19 cellular contexts compared by ENCODE assay signal in the genomic region with DNA sequence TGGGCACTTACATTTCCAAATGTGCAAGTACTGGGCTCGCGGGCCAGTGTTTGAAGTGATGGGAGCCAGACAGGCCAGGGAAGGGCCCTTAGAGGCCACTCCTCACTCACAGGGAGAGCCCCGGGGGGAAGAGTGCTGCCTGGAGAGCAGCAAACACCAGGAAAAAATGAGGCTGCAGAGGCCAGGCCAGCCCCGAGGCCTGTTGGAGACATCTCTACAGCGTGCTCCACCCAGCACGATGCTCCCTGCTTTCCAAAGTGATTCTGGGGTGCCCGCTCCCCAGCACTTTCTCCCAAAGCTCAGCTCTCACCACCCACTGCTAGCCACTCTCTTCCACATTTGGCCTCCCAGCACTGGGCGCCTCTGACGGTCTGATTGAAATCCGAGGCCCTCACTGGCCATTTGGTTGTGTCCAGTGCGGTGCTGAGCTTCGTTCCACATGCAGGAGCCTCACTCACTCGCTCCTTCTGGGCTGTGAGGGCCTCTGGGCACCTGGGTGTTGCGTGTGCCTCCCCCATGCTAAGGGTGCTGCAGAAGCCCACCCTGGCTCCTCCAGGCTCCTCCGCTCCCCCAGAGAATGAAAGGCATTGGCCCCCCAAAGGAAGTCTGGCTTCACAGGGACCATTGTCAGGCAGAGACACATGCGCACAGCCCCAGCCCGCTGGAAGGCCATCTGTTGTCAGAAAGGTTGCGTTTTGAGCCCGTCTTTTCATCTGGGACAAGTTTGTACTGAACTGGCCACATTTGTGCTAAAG.
DNase-seq lines count a peak whose midpoint lies in the region; ATAC-seq, FAIRE-seq and TF ChIP-seq lines count a peak whose summit lies in the region.
"Had no signal": no experiment of that assay in that cellular context is flagged by ENCODE, and none has a peak within 500 bp of the region (broad histone marks: within the 10 kb centered on the region; RNA-seq: fewer than 3 reads in every experiment).

No MANE protein-coding gene starts in this region.

- H3K9me3 ChIP-seq in stomach = no peaks in the 10 kb centered on the region
- H3K9me3 ChIP-seq in HepG2 (ENCODE audit: low read length) = no peaks in the 10 kb centered on the region

- in situ Hi-C loops in HepG2 (cut with HindIII; ENCODE audit: extremely low pct_ligation_motif_present, low pct_unique_long_range_greater_than_20kb) = no loop called here

- H3K9ac ChIP-seq in HepG2 (ENCODE audit: insufficient read depth, low read depth, low read length) = no peak overlapping the region

- TF ChIP-seq RAD21 in HepG2 (CRISPR knock-in tag; IDR thresholded peaks at IDR 0.05) = no peak

- intact Hi-C loops in stomach (cut with DNase I; ENCODE audit: low total_unique reads) (no loop called here), HepG2 (cut with micrococcal nuclease; ENCODE audit: unreplicated experiment) (no loop called here)

- FAIRE-seq in HepG2 (lab: Jason Lieb, UNC) = no peak
- FAIRE-seq: D721Med, frontal cortex, keratinocyte had no signal

- H3K4me1 ChIP-seq in stomach (peaks cover 0 to 26% (median 17%) of the 10 kb centered on the region in 4 donors), HepG2 (ENCODE audit: insufficient read depth, low read length) (no peaks in the 10 kb centered on the region)

- TF ChIP-seq CTCF in stomach (IDR thresholded peaks at IDR 0.05) (no peak), HepG2 (CRISPR knock-in tag; IDR thresholded peaks at IDR 0.05) (no peak)

- WGBS in stomach, 5 donors = 81 to 87% (median 85%) methylated on average over 17 to 19 of the region's 19 CpGs
- WGBS in HepG2 (ENCODE audit: low lambda C conversion rate) = 21% methylated on average over 16 of the region's 19 CpGs

- H3K4me3 ChIP-seq in stomach = no peak overlapping the region
- no peak overlapping the region for H3K4me3 ChIP-seq in HepG2 (replicated peaks in 1 of 3; ENCODE audit: insufficient read depth in 1 of 3, low read depth in 2 of 3, low read length in 3 of 3)
- H3K4me3 ChIP-seq: GM23338 had no signal

- CTCF ChIA-PET in HepG2 (lab: Yijun Ruan, JAX; ENCODE audit: low intra/inter-chr PET ratio, low total read pairs) = no interaction called here

- H3K79me2 ChIP-seq in HepG2 (ENCODE audit: insufficient read depth, low read length) = no peaks in the 10 kb centered on the region

- TF ChIP-seq EP300 in stomach (IDR thresholded peaks at IDR 0.05) (no peak), HepG2 (IDR thresholded peaks at IDR 0.05; ENCODE audit: low read depth in 2 of 2, low read length in 2 of 2) (no peak), HepG2 (CRISPR knock-in tag; IDR thresholded peaks at IDR 0.05; ENCODE audit: borderline replicate concordance) (no peak)

- ATAC-seq in HepG2 (no peak), HG02870 (IDR thresholded peaks at IDR 0.05; ENCODE audit: unreplicated experiment) (no peak), HG03354 (IDR thresholded peaks at IDR 0.05; ENCODE audit: poor library complexity, severe bottlenecking, unreplicated experiment) (no peak)
- ATAC-seq: activated CD8-positive, alpha-beta T cell treated with anti-CD3 and anti-CD28 coated beads, Interleukin-2, amount 10 ng/mL, durations not matched to agents 7 days and 5 days; GM23338; stimulated activated naive CD8-positive, alpha-beta T cell treated with anti-CD3 and anti-CD28 coated beads, Interleukin-15, amount 100 ng/mL, for 72 hours had no signal

- H3K36me3 ChIP-seq in stomach (no peaks in the 10 kb centered on the region), HepG2 (replicated peaks in 1 of 2; ENCODE audit: control insufficient read depth in 1 of 2, insufficient read depth in 2 of 2, low read length in 2 of 2) (no peaks in the 10 kb centered on the region)

- H3K27ac ChIP-seq in stomach (no peak overlapping the region), HepG2 (ENCODE audit: extremely low read length, insufficient read depth, low read length) (no peak overlapping the region)

- DNase-seq in DMS79 treated with DMSO at 0.1 percent for 48 hours (lab: John Stamatoyannopoulos, UW) (peak; percentile 72), NCI-H510A treated with DMSO at 0.1 percent for 48 hours (lab: John Stamatoyannopoulos, UW) (peak; percentile 70), iPS-NIHi7 (ENCODE audit: extremely low spot score) (peak; percentile 7), stomach (peak; percentile 20), HepG2 (ENCODE audit: low spot score) (no peak)
- DNase-seq: activated CD4-positive, CD25-positive, alpha-beta regulatory T cell; activated CD8-positive, alpha-beta T cell treated with anti-CD3 and anti-CD28 coated beads, Interleukin-2, amount 10 ng/mL, durations not matched to agents 7 days and 5 days; activated naive CD4-positive, alpha-beta T cell treated with anti-CD3 and anti-CD28 coated beads, Interleukin-2, amount 50 U/mL, for 16 hours; central memory CD4-positive, alpha-beta T cell; NCI-H1105 treated with DMSO at 0.1 percent for 48 hours; NCI-H2029 treated with DMSO at 0.1 percent for 48 hours; occipital lobe; stimulated activated naive CD8-positive, alpha-beta T cell treated with anti-CD3 and anti-CD28 coated beads, Interleukin-15, amount 100 ng/mL, for 72 hours had no signal

- POLR2A ChIA-PET in HepG2 (lab: Yijun Ruan, JAX) = no interaction called here

- H4K20me1 ChIP-seq in HepG2 (ENCODE audit: insufficient read depth, low read length) = no peaks in the 10 kb centered on the region; the same call in 1 of the 2 replicates

- H3K27me3 ChIP-seq in stomach (no peaks in the 10 kb centered on the region), HepG2 (ENCODE audit: control insufficient read depth in 1 of 2, insufficient read depth in 2 of 2, low read length in 2 of 2) (peaks cover 0 to 22% of the 10 kb centered on the region in 2 experiments; a peak in 4 of 5 replicates)

- no TSS peak for BruUV-seq in HepG2 (replicated peaks; lab: Mats Ljungman, UMichigan)

- no peak overlapping the region for H2AFZ ChIP-seq in HepG2 (ENCODE audit: low read length)
- H2AFZ ChIP-seq: GM23338 had no signal

- TF ChIP-seq POLR2A in stomach (IDR thresholded peaks at IDR 0.05) (no peak), HepG2 (IDR thresholded peaks at IDR 0.05; ENCODE audit: insufficient read depth in 1 of 2, low read depth in 2 of 2, low read length in 2 of 2) (no peak)

- H3K4me2 ChIP-seq in HepG2 (ENCODE audit: low read depth, low read length) = no peak overlapping the region
- H3K4me2 ChIP-seq: GM23338 had no signal

TF ChIP-seq in HepG2, 621 proteins besides CTCF, POLR2A, EP300 and RAD21:
- no peak for TF ChIP-seq POLR2AphosphoS2 (IDR thresholded peaks at IDR 0.05; ENCODE audit: low read depth, low read length)
- no peak for TF ChIP-seq HNRNPUL1 (IDR thresholded peaks at IDR 0.05; ENCODE audit: low read depth, low read length)
- no peak for TF ChIP-seq SRF (IDR thresholded peaks at IDR 0.05; ENCODE audit: low read depth, low read length)
- TF ChIP-seq KLF6 (CRISPR knock-in tag; IDR thresholded peaks at IDR 0.05) = no peak
- TF ChIP-seq, protein P1, sequence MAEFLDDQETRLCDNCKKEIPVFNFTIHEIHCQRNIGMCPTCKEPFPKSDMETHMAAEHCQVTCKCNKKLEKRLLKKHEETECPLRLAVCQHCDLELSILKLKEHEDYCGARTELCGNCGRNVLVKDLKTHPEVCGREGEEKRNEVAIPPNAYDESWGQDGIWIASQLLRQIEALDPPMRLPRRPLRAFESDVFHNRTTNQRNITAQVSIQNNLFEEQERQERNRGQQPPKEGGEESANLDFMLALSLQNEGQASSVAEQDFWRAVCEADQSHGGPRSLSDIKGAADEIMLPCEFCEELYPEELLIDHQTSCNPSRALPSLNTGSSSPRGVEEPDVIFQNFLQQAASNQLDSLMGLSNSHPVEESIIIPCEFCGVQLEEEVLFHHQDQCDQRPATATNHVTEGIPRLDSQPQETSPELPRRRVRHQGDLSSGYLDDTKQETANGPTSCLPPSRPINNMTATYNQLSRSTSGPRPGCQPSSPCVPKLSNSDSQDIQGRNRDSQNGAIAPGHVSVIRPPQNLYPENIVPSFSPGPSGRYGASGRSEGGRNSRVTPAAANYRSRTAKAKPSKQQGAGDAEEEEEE (CRISPR knock-in tag; IDR thresholded peaks at IDR 0.05; ENCODE audit: borderline replicate concordance) = no peak
- no peak for TF ChIP-seq CBX2 (IDR thresholded peaks at IDR 0.05; ENCODE audit: low read depth, low read length)
- TF ChIP-seq CBX2 (CRISPR knock-in tag; IDR thresholded peaks at IDR 0.05; ENCODE audit: low read depth) = no peak
- no peak for TF ChIP-seq JARID2 (CRISPR knock-in tag; IDR thresholded peaks at IDR 0.05; ENCODE audit: insufficient replicate concordance)
